Comparison of ENCODE assay signal across 8 cellular contexts in genomic region chr15:34367128-34368081, GRCh38. TPM values are rescaled to one million over a fixed set of nuclear protein-coding genes. Genes with fewer than 3 reads are reported as not detected.
DNase-seq lines count a peak whose midpoint lies in the region; ATAC-seq and TF ChIP-seq lines count a peak whose summit lies in the region.

Gene LPCAT4 (minus strand): TSS chr15:34367196. CDS start chr15:34367100, 96 bp downstream.

- TF ChIP-seq CTCF in PC-9 (conservative IDR thresholded peaks at IDR 0.05), result peak; percentile 84

- peak; percentile 48 for DNase-seq in DMS79 (lab: John Stamatoyannopoulos, UW)
- DNase-seq in Jurkat, Clone E6-1 (ENCODE audit: low read depth, low spot score), result peak; percentile 81
- DNase-seq in PC-9, result peak; percentile 71 to 85
- DNase-seq in activated T-cell treated with anti-CD3 and anti-CD28 coated beads, Interleukin-2, amount 50 U/mL, for 4 hours, result peak; percentile 84
- peak; percentile 91 for DNase-seq in myocyte (ENCODE audit: low read depth)
- DNase-seq in stimulated activated CD8-positive, alpha-beta memory T cell treated with anti-CD3 and anti-CD28 coated beads, Interleukin-7, amount 100 ng/mL, for 4 hours (ENCODE audit: low read depth in 2 of 2), result peak; percentile 77 to 83

- intact Hi-C loops in PC-9 (cut with micrococcal nuclease; ENCODE audit: unreplicated experiment), result loop anchor here (1.0 to 10.0 kb wide), 4 partner anchors 46 to 265 kb away; partner anchors contain the start of genes EMC4 and PGBD4

- POLR2A ChIA-PET in PC-9 (lab: Charles Lee; ENCODE audit: unreplicated experiment), result no interaction called here

- H3K27me3 Mint-ChIP-seq in activated T-cell treated with anti-CD3 and anti-CD28 coated beads, Interleukin-2, amount 50 U/mL, for 4 hours (ENCODE audit: low read depth), result no peaks in the 10 kb centered on the region

- peak within 1 kb of the TSS; percentile 94 for H3K4me3 Mint-ChIP-seq in activated T-cell treated with anti-CD3 and anti-CD28 coated beads, Interleukin-2, amount 50 U/mL, for 4 hours

- no peaks in the 10 kb centered on the region for H3K9me3 Mint-ChIP-seq in activated T-cell treated with anti-CD3 and anti-CD28 coated beads, Interleukin-2, amount 50 U/mL, for 4 hours

- CTCF ChIA-PET in PC-9 (lab: Charles Lee), result interaction anchor here (0.6 to 1.4 kb wide), 6 partner anchors 10 to 1067 kb away, joined by 3 to 5 read pairs (median 3); no protein-coding TSS in a partner anchor

- H3F3A ChIP-seq in PC-9 (ENCODE audit: insufficient read depth, low read depth), result peaks cover 4% of the 10 kb centered on the region; the same call in 1 of the 2 replicates

- H3K4me1 Mint-ChIP-seq in activated T-cell treated with anti-CD3 and anti-CD28 coated beads, Interleukin-2, amount 50 U/mL, for 4 hours (ENCODE audit: low read depth), result peaks cover 43% of the 10 kb centered on the region

- H3K27ac ChIP-seq in PC-9, result peak within 1 kb of the TSS; percentile 73

- H3K4me2 ChIP-seq in PC-9, result peak within 1 kb of the TSS; percentile 86

- H3K36me3 ChIP-seq in PC-9 (ENCODE audit: low read depth), result no peaks in the 10 kb centered on the region

- H3K79me2 ChIP-seq in PC-9 (ENCODE audit: low read depth), result peaks cover 15% of the 10 kb centered on the region

- BruUV-seq in PC-9 (replicated peaks; lab: Mats Ljungman, UMichigan), result TSS peak; percentile 75

- peaks cover 5% of the 10 kb centered on the region for H3K36me3 Mint-ChIP-seq in activated T-cell treated with anti-CD3 and anti-CD28 coated beads, Interleukin-2, amount 50 U/mL, for 4 hours (ENCODE audit: insufficient read depth)

- H3K4me3 ChIP-seq in Jurkat, Clone E6-1 (ENCODE audit: low read length), result peak within 1 kb of the TSS; percentile 82
- H3K4me3 ChIP-seq in PC-9, result peak within 1 kb of the TSS; percentile 72

- H3K27me3 ChIP-seq in PC-9 (ENCODE audit: insufficient read depth, low read depth), result no peaks in the 10 kb centered on the region

- H2AFZ ChIP-seq in PC-9, result peak within 1 kb of the TSS; percentile 86

- H3K4me1 ChIP-seq in PC-9 (replicated peaks; ENCODE audit: insufficient read depth), result peaks cover 32% of the 10 kb centered on the region

- no peaks in the 10 kb centered on the region for H4K20me1 ChIP-seq in PC-9 (ENCODE audit: insufficient read depth)

- H3K9me2 ChIP-seq in PC-9 (ENCODE audit: insufficient read depth), result no peaks in the 10 kb centered on the region

- no peaks in the 10 kb centered on the region for H3K9me3 ChIP-seq in PC-9 (ENCODE audit: insufficient read depth, low read depth)

- ATAC-seq in GM21619 (IDR thresholded peaks at IDR 0.05; ENCODE audit: unreplicated experiment) (peak; percentile 70), esophagus mucosa (peak; percentile 91)
- ATAC-seq in activated T-cell treated with anti-CD3 and anti-CD28 coated beads, Interleukin-2, amount 50 U/mL, for 4 hours, result peak; percentile 92

RNA-seq across cellular contexts. Expression of gene LPCAT4, which starts in this region (rescaled TPM):
- polyA plus RNA-seq in Jurkat, Clone E6-1 (2012; ENCODE audit: insufficient read depth, insufficient read length), result 51.4 TPM
- total RNA-seq in PC-9 (2021) (46.8 and 67.0 TPM in 2 replicates), esophagus mucosa (37.6 TPM), myocyte (63.0 and 70.3 TPM in 2 replicates)
- 10 to 100 TPM; 28.7 to 38.8 (median 31.1) TPM for total RNA-seq in activated T-cell treated with anti-CD3 and anti-CD28 coated beads, Interleukin-2, amount 50 U/mL, for 4 hours
- 49.6 TPM for polyA plus RNA-seq in myocyte (2012)

Comparison
In these comparisons a context has a peak if more than half of its experiments do, and no peak if none do; other contexts are left out.
1. Peak in every context shown above with its lines: DNase-seq, ATAC-seq, H3K4me3 ChIP-seq and H3K27ac ChIP-seq.